In the genomic region with DNA sequence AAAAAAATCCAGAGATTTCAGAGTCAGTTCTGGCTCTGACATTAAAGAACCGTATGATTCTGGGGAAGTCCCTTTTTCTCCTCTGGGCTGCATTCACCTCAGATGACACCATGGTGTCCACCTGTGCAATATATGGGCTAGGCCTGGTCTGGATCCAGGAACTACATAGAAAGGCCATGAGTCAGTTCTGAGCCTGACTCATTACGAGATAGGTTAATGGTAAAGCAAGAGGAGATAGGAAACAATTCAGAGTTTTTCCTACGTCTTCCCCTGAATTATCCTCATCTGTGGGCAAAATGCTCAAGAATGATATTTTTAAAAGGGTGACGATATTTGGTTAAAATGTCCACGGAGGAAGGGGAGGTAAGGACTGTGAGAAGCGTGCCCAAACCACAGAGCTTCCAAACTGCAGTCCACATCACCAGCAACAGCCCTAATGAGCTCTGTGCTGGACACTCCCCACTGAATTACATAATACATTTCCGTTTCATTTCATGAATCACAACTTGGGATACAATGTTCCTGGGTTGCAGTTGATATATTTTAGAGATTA, we compare ENCODE assay signal across 11 cellular contexts.
DNase-seq lines count a peak whose midpoint lies in the region; ATAC-seq, FAIRE-seq and TF ChIP-seq lines count a peak whose summit lies in the region.
"Had no signal": no experiment of that assay in that cellular context is flagged by ENCODE, and none has a peak within 500 bp of the region (broad histone marks: within the 10 kb centered on the region; RNA-seq: fewer than 3 reads in every experiment).

No MANE protein-coding gene starts in this region.

- H3K4me3 ChIP-seq in A549 (no peak overlapping the region), brain microvascular endothelial cell (ENCODE audit: low read depth, low read length) (no peak overlapping the region)

- H3K4me1 ChIP-seq in A549, result peaks cover 58% of the 10 kb centered on the region
- H3K4me1 ChIP-seq: BE2C had no signal

- CTCF ChIA-PET in A549 (lab: Yijun Ruan, JAX), result interaction anchor here (0.8 to 2.0 kb wide), 4 partner anchors 138 to 324 kb away, joined by 3 to 8 read pairs (median 4); no protein-coding TSS in a partner anchor

- TF ChIP-seq CTCF in A549 (IDR thresholded peaks at IDR 0.05), result no peak
- no peak for TF ChIP-seq CTCF in brain microvascular endothelial cell (IDR thresholded peaks at IDR 0.05; ENCODE audit: low read depth, low read length, missing control alignments)

- H3K36me3 ChIP-seq in brain microvascular endothelial cell (replicated peaks), result no peaks in the 10 kb centered on the region
- H3K36me3 ChIP-seq: BE2C had no signal

- in situ Hi-C loops in brain microvascular endothelial cell (cut with HindIII; ENCODE audit: low pct_ligation_motif_present, low sequenced_read_pairs), result no loop called here

- peak; percentile 23 to 57; a peak in 4 of 5 replicates for TF ChIP-seq RAD21 in A549 (conservative IDR thresholded peaks at IDR 0.05 in 1 of 2, IDR thresholded peaks at IDR 0.05 in 1 of 2)

- peak overlapping the region; percentile 65 for H3K4me2 ChIP-seq in A549

- TF ChIP-seq POLR2A in A549 (IDR thresholded peaks at IDR 0.05; ENCODE audit: low read length), result no peak

- WGBS in A549 (ENCODE audit: missing lambda C conversion rate), result 1% methylated on average over 7 of the region's 7 CpGs

- H3K9me3 ChIP-seq in A549, result no peaks in the 10 kb centered on the region; the same call in 2 of the 3 replicates
- H3K9me3 ChIP-seq: BE2C had no signal

- DNase-seq in A549 (ENCODE audit: low read depth in 1 of 2, low spot score in 1 of 2) (peak; percentile 75 to 94), HT-29 (ENCODE audit: low spot score) (peak; percentile 90), brain microvascular endothelial cell (peak; percentile 88), left lobe of liver (ENCODE audit: low spot score) (no peak), Ammon's horn (ENCODE audit: low spot score) (no peak), occipital lobe (lab: John Stamatoyannopoulos, UW) (no peak), globus pallidus (ENCODE audit: low spot score) (no peak)
- DNase-seq: BE2C, naive B cell, T-cell had no signal

- peak; percentile 97 for FAIRE-seq in A549 (lab: Jason Lieb, UNC)

- TF ChIP-seq EP300 in A549 (IDR thresholded peaks at IDR 0.05), result peak; percentile 77 to 80; a peak in 3 of 5 replicates

- ATAC-seq in A549 (peak; percentile 92 to 94), left lobe of liver (peak; percentile 35), GM18858 (IDR thresholded peaks at IDR 0.05; ENCODE audit: unreplicated experiment) (no peak)
- ATAC-seq: T-cell had no signal

- H3K27me3 ChIP-seq in brain microvascular endothelial cell (replicated peaks), result no peaks in the 10 kb centered on the region
- H3K27me3 ChIP-seq: BE2C had no signal

- POLR2A ChIA-PET in A549 (lab: Yijun Ruan, JAX), result interaction anchor here (0.5 to 1.0 kb wide), 2 partner anchors 12 to 452 kb away, joined by 3 to 8 read pairs; partner anchors contain the start of gene WDR35

- H3K27ac ChIP-seq in A549 (peak overlapping the region; percentile 82 to 88), brain microvascular endothelial cell (peak overlapping the region; percentile 53)

TF ChIP-seq in A549, 52 proteins besides CTCF, POLR2A, EP300 and RAD21 (continues in another document):
- TF ChIP-seq ATOH8 (CRISPR knock-in tag; IDR thresholded peaks at IDR 0.05; ENCODE audit: low read depth), result no peak
- TF ChIP-seq PBX3 (IDR thresholded peaks at IDR 0.05), result peak; percentile 75; the same call in 1 of the 2 replicates
- TF ChIP-seq CBX2 (IDR thresholded peaks at IDR 0.05; ENCODE audit: borderline replicate concordance, low read depth), result no peak
- TF ChIP-seq MAFK (IDR thresholded peaks at IDR 0.05; ENCODE audit: partially characterized antibody), result peak; percentile 26
- TF ChIP-seq NPAS2 (CRISPR knock-in tag; IDR thresholded peaks at IDR 0.05; ENCODE audit: borderline replicate concordance), result no peak
- TF ChIP-seq NFE2L2 (conservative IDR thresholded peaks at IDR 0.05; ENCODE audit: low read length), result no peak
- peak; percentile 98 for TF ChIP-seq JUNB (IDR thresholded peaks at IDR 0.05)
- TF ChIP-seq SMC3 (IDR thresholded peaks at IDR 0.05), result 0 out of 3 replicates have a peak, but pooled peaks have one; percentile 5
- TF ChIP-seq E2F6 (IDR thresholded peaks at IDR 0.05; ENCODE audit: borderline replicate concordance, low read depth), result no peak
- no peak for TF ChIP-seq ZFP36 (IDR thresholded peaks at IDR 0.05; ENCODE audit: borderline replicate concordance, partially characterized antibody)
- no peak for TF ChIP-seq EHF (CRISPR knock-in tag; IDR thresholded peaks at IDR 0.05)
- TF ChIP-seq ZSCAN20 (CRISPR knock-in tag; IDR thresholded peaks at IDR 0.05), result no peak
- TF ChIP-seq, protein P1, sequence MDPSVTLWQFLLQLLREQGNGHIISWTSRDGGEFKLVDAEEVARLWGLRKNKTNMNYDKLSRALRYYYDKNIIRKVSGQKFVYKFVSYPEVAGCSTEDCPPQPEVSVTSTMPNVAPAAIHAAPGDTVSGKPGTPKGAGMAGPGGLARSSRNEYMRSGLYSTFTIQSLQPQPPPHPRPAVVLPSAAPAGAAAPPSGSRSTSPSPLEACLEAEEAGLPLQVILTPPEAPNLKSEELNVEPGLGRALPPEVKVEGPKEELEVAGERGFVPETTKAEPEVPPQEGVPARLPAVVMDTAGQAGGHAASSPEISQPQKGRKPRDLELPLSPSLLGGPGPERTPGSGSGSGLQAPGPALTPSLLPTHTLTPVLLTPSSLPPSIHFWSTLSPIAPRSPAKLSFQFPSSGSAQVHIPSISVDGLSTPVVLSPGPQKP (IDR thresholded peaks at IDR 0.05; ENCODE audit: low read depth, low read length), result no peak
- TF ChIP-seq, protein P2, sequence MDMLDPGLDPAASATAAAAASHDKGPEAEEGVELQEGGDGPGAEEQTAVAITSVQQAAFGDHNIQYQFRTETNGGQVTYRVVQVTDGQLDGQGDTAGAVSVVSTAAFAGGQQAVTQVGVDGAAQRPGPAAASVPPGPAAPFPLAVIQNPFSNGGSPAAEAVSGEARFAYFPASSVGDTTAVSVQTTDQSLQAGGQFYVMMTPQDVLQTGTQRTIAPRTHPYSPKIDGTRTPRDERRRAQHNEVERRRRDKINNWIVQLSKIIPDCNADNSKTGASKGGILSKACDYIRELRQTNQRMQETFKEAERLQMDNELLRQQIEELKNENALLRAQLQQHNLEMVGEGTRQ (IDR thresholded peaks at IDR 0.05), result no peak
- TF ChIP-seq CHD4 (IDR thresholded peaks at IDR 0.05; ENCODE audit: borderline replicate concordance), result no peak
- TF ChIP-seq FOSL2 (IDR thresholded peaks at IDR 0.05), result peak; percentile 97
- peak; percentile 95 for TF ChIP-seq FOSL2 (CRISPR knock-in tag; IDR thresholded peaks at IDR 0.05)
- TF ChIP-seq CEBPB (IDR thresholded peaks at IDR 0.05), result peak in 1 of 2 experiments; percentile 86
- TF ChIP-seq MAX (IDR thresholded peaks at IDR 0.05), result peak; percentile 83
- no peak for TF ChIP-seq HEYL (CRISPR knock-in tag; IDR thresholded peaks at IDR 0.05)
- no peak for TF ChIP-seq CHD2 (IDR thresholded peaks at IDR 0.05; ENCODE audit: low read length, partially characterized antibody)
- TF ChIP-seq HMGXB4 (CRISPR knock-in tag; IDR thresholded peaks at IDR 0.05; ENCODE audit: borderline replicate concordance), result no peak
- TF ChIP-seq ZNF302 (CRISPR knock-in tag; IDR thresholded peaks at IDR 0.05), result no peak
- no peak for TF ChIP-seq MAZ (IDR thresholded peaks at IDR 0.05; ENCODE audit: borderline replicate concordance, low read depth, low read length)

Comparison
In these comparisons a context has a peak if more than half of its experiments do, and no peak if none do; other contexts are left out.
1. DNase-seq: peak in A549 (2 of 2), HT-29 (single experiment) and brain microvascular endothelial cell (single experiment); none in left lobe of liver (single experiment), Ammon's horn (single experiment), occipital lobe (single experiment) and globus pallidus (single experiment).